In genomic region chr12:121893901-121894540, GRCh38 we compare ENCODE assay signal across 8 cellular contexts. TPM values are rescaled to one million over a fixed set of nuclear protein-coding genes. Genes with fewer than 3 reads are reported as not detected.
DNase-seq lines count a peak whose midpoint lies in the region; ATAC-seq and TF ChIP-seq lines count a peak whose summit lies in the region.

No MANE protein-coding gene starts in this region.

- H3K9me3 Mint-ChIP-seq in CD4-positive, CD25-positive, alpha-beta regulatory T cell, result no peaks in the 10 kb centered on the region
- H3K9me3 Mint-ChIP-seq in activated naive CD8-positive, alpha-beta T cell treated with anti-CD3 and anti-CD28 coated beads, Interleukin-2, amount 10 ng/mL, durations not matched to agents 7 days and 5 days, result no peaks in the 10 kb centered on the region

- peaks cover 43% of the 10 kb centered on the region for H3K79me2 ChIP-seq in MM.1S (ENCODE audit: low read length)

- POLR2A ChIA-PET in activated naive CD8-positive, alpha-beta T cell treated with anti-CD3 and anti-CD28 coated beads, Interleukin-2, amount 10 ng/mL, durations not matched to agents 7 days and 5 days (lab: Charles Lee), result interaction anchor here (0.6 to 1.4 kb wide), 4 partner anchors 31 to 100 kb away, joined by 3 to 8 read pairs (median 6); no protein-coding TSS in a partner anchor

- H3K4me1 Mint-ChIP-seq in CD4-positive, CD25-positive, alpha-beta regulatory T cell, result peaks cover 13 to 49% (median 32%) of the 10 kb centered on the region in 4 donors
- peaks cover 33% of the 10 kb centered on the region for H3K4me1 Mint-ChIP-seq in activated naive CD8-positive, alpha-beta T cell treated with anti-CD3 and anti-CD28 coated beads, Interleukin-2, amount 10 ng/mL, durations not matched to agents 7 days and 5 days

- no peaks in the 10 kb centered on the region for H3K9me2 ChIP-seq in MM.1S (replicated peaks; ENCODE audit: insufficient read depth, low read length)

- peaks cover 4% of the 10 kb centered on the region for H3F3A ChIP-seq in MM.1S (ENCODE audit: insufficient read depth, low read length)

- no peak overlapping the region for H3K27ac ChIP-seq in CD4-positive, CD25-positive, alpha-beta regulatory T cell (ENCODE audit: insufficient read depth, low read length, poor library complexity, severe bottlenecking)
- peak overlapping the region; percentile 35; the same call in 1 of the 2 replicates for H3K27ac ChIP-seq in MM.1S (ENCODE audit: low read length)

- peaks cover 39% of the 10 kb centered on the region for H3K36me3 ChIP-seq in CD4-positive, CD25-positive, alpha-beta regulatory T cell (ENCODE audit: control insufficient read depth, insufficient read depth, low read length)
- no peaks in the 10 kb centered on the region; the same call in 1 of the 2 replicates for H3K36me3 ChIP-seq in MM.1S (replicated peaks; ENCODE audit: insufficient read depth, low read length)

- no peak overlapping the region for H2AFZ ChIP-seq in MM.1S (ENCODE audit: low read length)

- H3K9ac ChIP-seq in MM.1S (ENCODE audit: low read length), result no peak overlapping the region

- TF ChIP-seq CTCF in MM.1S (IDR thresholded peaks at IDR 0.05; ENCODE audit: low read length), result no peak

- peak; percentile 16 to 33 for ATAC-seq in CD4-positive, CD25-positive, alpha-beta regulatory T cell (ENCODE audit: low read depth in 2 of 2)
- peak; percentile 19 for ATAC-seq in activated naive CD8-positive, alpha-beta T cell treated with anti-CD3 and anti-CD28 coated beads, Interleukin-2, amount 10 ng/mL, durations not matched to agents 7 days and 5 days (ENCODE audit: low read depth)
- ATAC-seq in GM21390 (IDR thresholded peaks at IDR 0.05; ENCODE audit: unreplicated experiment), result no peak
- no peak for ATAC-seq in HG03442 (IDR thresholded peaks at IDR 0.05; ENCODE audit: unreplicated experiment)

- peak overlapping the region in 1 of 4 donors; percentile 39 for H3K4me3 Mint-ChIP-seq in CD4-positive, CD25-positive, alpha-beta regulatory T cell
- peak overlapping the region; percentile 52 for H3K4me3 Mint-ChIP-seq in activated naive CD8-positive, alpha-beta T cell treated with anti-CD3 and anti-CD28 coated beads, Interleukin-2, amount 10 ng/mL, durations not matched to agents 7 days and 5 days

- DNase-seq in CD4-positive, CD25-positive, alpha-beta regulatory T cell, result peak in 1 of 3 donors; percentile 45
- DNase-seq in MM.1S, result peak; percentile 46
- DNase-seq in activated naive CD8-positive, alpha-beta T cell treated with anti-CD3 and anti-CD28 coated beads, Interleukin-2, amount 10 ng/mL, durations not matched to agents 7 days and 5 days, result no peak
- DNase-seq in lung microvascular endothelial cell (ENCODE audit: low read depth in 2 of 2), result peak; percentile 69 to 77
- DNase-seq in HuH-7.5 (ENCODE audit: low spot score), result no peak
- no peak for DNase-seq in GOT3 (lab: John Stamatoyannopoulos, UW)

- H3K27me3 ChIP-seq in CD4-positive, CD25-positive, alpha-beta regulatory T cell (ENCODE audit: control insufficient read depth, insufficient read depth, low read length), result no peaks in the 10 kb centered on the region
- H3K27me3 ChIP-seq in MM.1S (replicated peaks; ENCODE audit: insufficient read depth, low read length), result no peaks in the 10 kb centered on the region

- no peaks in the 10 kb centered on the region for H4K20me1 ChIP-seq in MM.1S (ENCODE audit: insufficient read depth, low read length)

- H3K9me3 ChIP-seq in CD4-positive, CD25-positive, alpha-beta regulatory T cell (ENCODE audit: control insufficient read depth in 2 of 2, low read length in 2 of 2), result no peaks in the 10 kb centered on the region
- H3K9me3 ChIP-seq in MM.1S (replicated peaks; ENCODE audit: insufficient read depth, low read length), result no peaks in the 10 kb centered on the region

- no peak overlapping the region for H3K4me3 ChIP-seq in CD4-positive, CD25-positive, alpha-beta regulatory T cell (ENCODE audit: low read depth, low read length)
- H3K4me3 ChIP-seq in MM.1S (ENCODE audit: low read length), result no peak overlapping the region

- H3K27me3 Mint-ChIP-seq in CD4-positive, CD25-positive, alpha-beta regulatory T cell, result no peaks in the 10 kb centered on the region
- no peaks in the 10 kb centered on the region for H3K27me3 Mint-ChIP-seq in activated naive CD8-positive, alpha-beta T cell treated with anti-CD3 and anti-CD28 coated beads, Interleukin-2, amount 10 ng/mL, durations not matched to agents 7 days and 5 days

- peak overlapping the region; percentile 79 to 94 (median 93) for H3K27ac Mint-ChIP-seq in CD4-positive, CD25-positive, alpha-beta regulatory T cell
- peak overlapping the region; percentile 75 for H3K27ac Mint-ChIP-seq in activated naive CD8-positive, alpha-beta T cell treated with anti-CD3 and anti-CD28 coated beads, Interleukin-2, amount 10 ng/mL, durations not matched to agents 7 days and 5 days

- peaks cover 20% of the 10 kb centered on the region for H3K36me3 Mint-ChIP-seq in CD4-positive, CD25-positive, alpha-beta regulatory T cell
- peaks cover 8% of the 10 kb centered on the region for H3K36me3 Mint-ChIP-seq in activated naive CD8-positive, alpha-beta T cell treated with anti-CD3 and anti-CD28 coated beads, Interleukin-2, amount 10 ng/mL, durations not matched to agents 7 days and 5 days

- peaks cover 24% of the 10 kb centered on the region for H3K4me1 ChIP-seq in CD4-positive, CD25-positive, alpha-beta regulatory T cell (ENCODE audit: control insufficient read depth, insufficient read depth, low read length, poor library complexity, severe bottlenecking)
- H3K4me1 ChIP-seq in MM.1S (ENCODE audit: low read length), result peaks cover 14% of the 10 kb centered on the region; the same call in 1 of the 2 replicates

- H3K4me2 ChIP-seq in MM.1S (ENCODE audit: low read depth, low read length), result peak overlapping the region; percentile 32; the same call in 1 of the 2 replicates

RNA-seq across cellular contexts. Expression of gene PSMD9, which starts 5.4 kb away (rescaled TPM):
- 52.9 TPM for total RNA-seq in CD4-positive, CD25-positive, alpha-beta regulatory T cell
- 100 to 1,000 TPM in 1 of 4 donors, 10 to 100 TPM in 3; 75.2 to 106 (median 90.9) TPM for polyA plus RNA-seq in CD4-positive, CD25-positive, alpha-beta regulatory T cell
- total RNA-seq in activated naive CD8-positive, alpha-beta T cell treated with anti-CD3 and anti-CD28 coated beads, Interleukin-2, amount 10 ng/mL, durations not matched to agents 7 days and 5 days, result 10 to 100 TPM; 50.8 to 57.9 TPM
- total RNA-seq in lung microvascular endothelial cell, result 29.0 and 40.1 TPM in 2 replicates

RNA-seq across cellular contexts. Expression of gene CFAP251, which starts 24.4 kb away (rescaled TPM):
- total RNA-seq in CD4-positive, CD25-positive, alpha-beta regulatory T cell, result 0.96 TPM
- polyA plus RNA-seq in CD4-positive, CD25-positive, alpha-beta regulatory T cell, result under 1 TPM in 1 of 4 donors, not detected in 3; 0.05 TPM
- total RNA-seq in activated naive CD8-positive, alpha-beta T cell treated with anti-CD3 and anti-CD28 coated beads, Interleukin-2, amount 10 ng/mL, durations not matched to agents 7 days and 5 days, result 1 to 10 TPM; 1.4 TPM
- total RNA-seq in lung microvascular endothelial cell, result 1.7 and 2.6 TPM in 2 replicates

RNA-seq across cellular contexts. Expression of gene HPD, which starts 35.4 kb away (rescaled TPM):
- total RNA-seq in CD4-positive, CD25-positive, alpha-beta regulatory T cell, result not detected
- not detected for polyA plus RNA-seq in CD4-positive, CD25-positive, alpha-beta regulatory T cell
- not detected for total RNA-seq in activated naive CD8-positive, alpha-beta T cell treated with anti-CD3 and anti-CD28 coated beads, Interleukin-2, amount 10 ng/mL, durations not matched to agents 7 days and 5 days
- total RNA-seq in lung microvascular endothelial cell, result not detected in 2 replicates

Comparison
In these comparisons a context has a peak if more than half of its experiments do, and no peak if none do; other contexts are left out.
1. ATAC-seq: peak in CD4-positive, CD25-positive, alpha-beta regulatory T cell (2 of 2) and activated naive CD8-positive, alpha-beta T cell treated with anti-CD3 and anti-CD28 coated beads, Interleukin-2, amount 10 ng/mL, durations not matched to agents 7 days and 5 days (single experiment); none in GM21390 (single experiment) and HG03442 (single experiment).
2. DNase-seq: peak in MM.1S (single experiment) and lung microvascular endothelial cell (2 of 2); none in activated naive CD8-positive, alpha-beta T cell treated with anti-CD3 and anti-CD28 coated beads, Interleukin-2, amount 10 ng/mL, durations not matched to agents 7 days and 5 days (single experiment), HuH-7.5 (single experiment) and GOT3 (single experiment).